Comparison of ENCODE assay signal across 8 cellular contexts in the genomic region with DNA sequence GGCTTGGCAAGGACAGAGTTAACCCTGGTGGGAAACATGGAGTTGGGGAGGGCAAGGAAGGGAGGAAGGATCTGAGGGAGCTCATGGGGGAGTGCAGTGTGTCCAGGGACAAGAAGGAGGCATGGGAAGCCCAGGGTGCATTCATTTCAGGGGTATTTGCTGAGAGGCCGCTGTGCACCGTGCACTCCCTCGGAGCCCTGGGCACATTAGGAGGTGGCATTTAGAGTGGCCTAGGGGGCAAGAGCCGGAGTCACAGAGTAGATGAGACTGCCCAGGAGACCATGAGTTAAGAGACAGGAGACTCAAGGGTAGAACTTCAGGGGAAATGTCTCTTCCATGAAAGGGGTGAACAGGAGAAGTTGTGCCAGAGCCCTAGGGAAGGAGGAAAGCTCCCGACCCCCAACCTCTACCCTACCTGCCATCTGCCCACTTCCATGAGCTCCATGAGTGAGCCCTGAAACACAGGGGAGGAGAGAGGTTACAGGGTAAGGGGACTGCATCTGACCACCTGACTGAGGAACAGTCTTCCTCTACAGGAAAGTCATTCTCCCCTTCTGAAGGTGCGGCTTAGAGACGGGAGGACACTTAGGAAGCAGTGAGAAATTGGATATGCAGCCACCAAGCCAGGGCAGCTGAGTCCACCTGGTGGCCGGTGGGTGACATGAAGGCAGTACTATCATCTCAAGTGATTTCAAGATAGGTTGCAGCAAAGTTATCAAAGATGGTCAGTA. TPM values are rescaled to one million over a fixed set of nuclear protein-coding genes. Genes with fewer than 3 reads are reported as not detected.
DNase-seq lines count a peak whose midpoint lies in the region; ATAC-seq and TF ChIP-seq lines count a peak whose summit lies in the region.

No MANE protein-coding gene starts in this region.

- TF ChIP-seq RAD21 in Ishikawa (IDR thresholded peaks at IDR 0.05; ENCODE audit: low read depth) = peak; percentile 91

- H3K27ac ChIP-seq in OCI-LY7 (ENCODE audit: low read depth, low read length, poor library complexity, severe bottlenecking) = no peak overlapping the region

- CTCF ChIA-PET in OCI-LY7 (lab: Charles Lee; ENCODE audit: unreplicated experiment) = interaction anchor here (0.6 kb wide), 1 partner anchor 271 kb away, joined by 3 read pairs; no protein-coding TSS in a partner anchor

- no peak overlapping the region for H3K4me2 ChIP-seq in OCI-LY7 (ENCODE audit: low read length)

- H3K27ac Mint-ChIP-seq in activated naive CD8-positive, alpha-beta T cell treated with anti-CD3 and anti-CD28 coated beads, Interleukin-2, amount 10 ng/mL, durations not matched to agents 7 days and 5 days = no peak overlapping the region
- H3K27ac Mint-ChIP-seq in progenitor cell of endocrine pancreas = no peak overlapping the region

- no peak for TF ChIP-seq EP300 in Ishikawa (IDR thresholded peaks at IDR 0.05; ENCODE audit: borderline replicate concordance)

- H3K4me1 Mint-ChIP-seq in activated naive CD8-positive, alpha-beta T cell treated with anti-CD3 and anti-CD28 coated beads, Interleukin-2, amount 10 ng/mL, durations not matched to agents 7 days and 5 days = no peaks in the 10 kb centered on the region
- no peaks in the 10 kb centered on the region for H3K4me1 Mint-ChIP-seq in progenitor cell of endocrine pancreas (ENCODE audit: low read depth)

- no peak overlapping the region for H3K4me3 ChIP-seq in OCI-LY7 (ENCODE audit: low read depth, low read length, poor library complexity, severe bottlenecking)

- peak; percentile 36 for ATAC-seq in activated naive CD8-positive, alpha-beta T cell treated with anti-CD3 and anti-CD28 coated beads, Interleukin-2, amount 10 ng/mL, durations not matched to agents 7 days and 5 days (ENCODE audit: low read depth)
- ATAC-seq in Right ventricle myocardium superior (ENCODE audit: poor library complexity) = peak; percentile 94
- ATAC-seq in GM21717 (IDR thresholded peaks at IDR 0.05; ENCODE audit: unreplicated experiment) = no peak
- no peak for ATAC-seq in GM21825 (IDR thresholded peaks at IDR 0.05; ENCODE audit: unreplicated experiment)

- H3K9me2 ChIP-seq in OCI-LY7 (ENCODE audit: insufficient read depth, low read length) = no peaks in the 10 kb centered on the region

- TF ChIP-seq CTCF in OCI-LY7 (conservative IDR thresholded peaks at IDR 0.05; ENCODE audit: low read length) = peak; percentile 73
- TF ChIP-seq CTCF in progenitor cell of endocrine pancreas (IDR thresholded peaks at IDR 0.05; ENCODE audit: unreplicated experiment) = peak; percentile 93

- no peaks in the 10 kb centered on the region for H3K4me1 ChIP-seq in OCI-LY7 (ENCODE audit: insufficient read depth, low read length, poor library complexity, severe bottlenecking)

- no peak overlapping the region for H3K4me3 Mint-ChIP-seq in activated naive CD8-positive, alpha-beta T cell treated with anti-CD3 and anti-CD28 coated beads, Interleukin-2, amount 10 ng/mL, durations not matched to agents 7 days and 5 days
- H3K4me3 Mint-ChIP-seq in progenitor cell of endocrine pancreas (ENCODE audit: low read depth) = no peak overlapping the region

- DNase-seq in DMS53 (lab: John Stamatoyannopoulos, UW) (peak; percentile 94), OCI-LY7 (ENCODE audit: low spot score) (peak; percentile 26), Right ventricle myocardium superior (peak; percentile 87), progenitor cell of endocrine pancreas (ENCODE audit: low spot score, unreplicated experiment) (peak; percentile 37)
- DNase-seq in activated naive CD8-positive, alpha-beta T cell treated with anti-CD3 and anti-CD28 coated beads, Interleukin-2, amount 10 ng/mL, durations not matched to agents 7 days and 5 days = peak; percentile 43

- POLR2A ChIA-PET in OCI-LY7 (lab: Charles Lee) = interaction anchor here (0.6 kb wide), 1 partner anchor 146 kb away, joined by 3 read pairs; no protein-coding TSS in a partner anchor
- POLR2A ChIA-PET in activated naive CD8-positive, alpha-beta T cell treated with anti-CD3 and anti-CD28 coated beads, Interleukin-2, amount 10 ng/mL, durations not matched to agents 7 days and 5 days (lab: Charles Lee) = no interaction called here

- no peak overlapping the region for H2AFZ ChIP-seq in OCI-LY7 (ENCODE audit: low read length)

- H3K27me3 Mint-ChIP-seq in activated naive CD8-positive, alpha-beta T cell treated with anti-CD3 and anti-CD28 coated beads, Interleukin-2, amount 10 ng/mL, durations not matched to agents 7 days and 5 days = peaks cover 5% of the 10 kb centered on the region
- H3K27me3 Mint-ChIP-seq in progenitor cell of endocrine pancreas = peaks cover 14% of the 10 kb centered on the region

- no peaks in the 10 kb centered on the region for H3K36me3 Mint-ChIP-seq in activated naive CD8-positive, alpha-beta T cell treated with anti-CD3 and anti-CD28 coated beads, Interleukin-2, amount 10 ng/mL, durations not matched to agents 7 days and 5 days
- no peaks in the 10 kb centered on the region for H3K36me3 Mint-ChIP-seq in progenitor cell of endocrine pancreas (ENCODE audit: insufficient read depth)

- no TSS peak for BruUV-seq in OCI-LY7 (replicated peaks; lab: Mats Ljungman, UMichigan)

- H3K9me3 Mint-ChIP-seq in activated naive CD8-positive, alpha-beta T cell treated with anti-CD3 and anti-CD28 coated beads, Interleukin-2, amount 10 ng/mL, durations not matched to agents 7 days and 5 days = no peaks in the 10 kb centered on the region
- no peaks in the 10 kb centered on the region for H3K9me3 Mint-ChIP-seq in progenitor cell of endocrine pancreas (ENCODE audit: low read depth)

- no peaks in the 10 kb centered on the region for H3K36me3 ChIP-seq in OCI-LY7 (ENCODE audit: insufficient read depth, low read length)

- H4K20me1 ChIP-seq in OCI-LY7 (ENCODE audit: insufficient read depth, low read length) = no peaks in the 10 kb centered on the region

- intact Hi-C loops in OCI-LY7 (cut with micrococcal nuclease; ENCODE audit: unreplicated experiment) = no loop called here
- intact Hi-C loops in Right ventricle myocardium superior (cut with DNase I) = loop anchor here (2.0 to 5.0 kb wide), 2 partner anchors 515 to 672 kb away; no protein-coding TSS in a partner anchor

- no peaks in the 10 kb centered on the region for H3K79me2 ChIP-seq in OCI-LY7 (ENCODE audit: insufficient read depth, low read depth, low read length)

- H3K9me3 ChIP-seq in OCI-LY7 (ENCODE audit: low read length) = peaks cover 5% of the 10 kb centered on the region; the same call in 1 of the 2 replicates

TF ChIP-seq in Ishikawa, 13 proteins besides CTCF, POLR2A, EP300 and RAD21:
- no peak for TF ChIP-seq CEBPB (IDR thresholded peaks at IDR 0.05)

RNA-seq across cellular contexts. Expression of a gene that starts 58.5 kb away (rescaled TPM):
- 113 and 117 TPM in 2 replicates for total RNA-seq in OCI-LY7 (2014; rRNA removed; shearing (Covaris generic))
- total RNA-seq in OCI-LY7 (2022) = 57.6 and 58.8 TPM in 2 replicates
- total RNA-seq in activated naive CD8-positive, alpha-beta T cell treated with anti-CD3 and anti-CD28 coated beads, Interleukin-2, amount 10 ng/mL, durations not matched to agents 7 days and 5 days = 10 to 100 TPM; 39.9 to 42.8 TPM
- 85.8 TPM for total RNA-seq in Right ventricle myocardium superior
- 46.4 and 48.2 TPM in 2 replicates for total RNA-seq in progenitor cell of endocrine pancreas

Comparison
In these comparisons a context has a peak if more than half of its experiments do, and no peak if none do; other contexts are left out.
1. DNase-seq: peak in every context shown above with its lines; median percentile 94 in DMS53; 87 in Right ventricle myocardium superior; 43 in activated naive CD8-positive, alpha-beta T cell treated with anti-CD3 and anti-CD28 coated beads, Interleukin-2, amount 10 ng/mL, durations not matched to agents 7 days and 5 days; 37 in progenitor cell of endocrine pancreas; 26 in OCI-LY7.
2. ATAC-seq: peak in activated naive CD8-positive, alpha-beta T cell treated with anti-CD3 and anti-CD28 coated beads, Interleukin-2, amount 10 ng/mL, durations not matched to agents 7 days and 5 days (single experiment) and Right ventricle myocardium superior (single experiment); none in GM21717 (single experiment) and GM21825 (single experiment).